Comparison of ENCODE assay signal across 11 cellular contexts in the genomic region with DNA sequence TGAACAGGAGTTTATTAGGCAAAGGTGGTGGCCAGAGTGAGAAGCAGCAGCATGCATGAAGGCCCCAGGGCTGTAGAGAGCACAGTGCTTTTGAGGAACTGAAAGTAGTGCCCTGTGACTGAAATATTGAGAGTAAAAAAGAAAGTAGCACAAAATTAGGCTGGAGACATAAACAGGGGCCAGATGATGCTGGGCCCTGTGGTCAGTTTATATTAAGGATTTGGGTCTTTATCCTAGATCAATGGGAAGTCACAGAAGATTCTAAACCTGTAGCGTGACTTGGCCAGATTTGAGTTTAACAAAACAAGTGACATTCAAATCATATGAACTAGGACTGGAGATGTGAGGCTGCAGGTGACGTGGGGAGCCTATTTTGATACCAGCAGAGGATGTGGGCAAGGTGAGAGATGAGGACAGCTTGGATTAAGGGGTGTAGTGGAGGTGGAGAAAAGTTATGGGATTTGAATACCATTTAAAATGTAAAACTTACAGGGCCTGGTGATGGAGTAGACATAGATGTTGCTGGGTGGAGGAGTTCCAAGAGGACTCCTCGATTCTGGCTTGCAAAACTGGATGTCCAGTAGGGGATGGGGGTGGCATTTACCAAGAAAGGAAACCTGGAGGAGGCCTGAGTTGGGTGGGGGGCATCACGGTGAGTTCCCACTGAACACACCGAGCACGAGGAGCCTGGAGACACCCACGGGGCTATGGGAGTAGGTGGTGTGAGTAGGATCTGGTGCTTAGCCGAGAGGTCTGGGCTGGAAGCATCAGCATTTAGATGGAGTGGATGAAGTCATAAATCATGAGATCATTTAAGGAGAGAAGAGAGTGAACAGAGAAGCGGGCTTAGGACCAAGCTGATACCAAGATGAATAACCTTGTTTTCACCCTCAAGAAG. TPM values are rescaled to one million over a fixed set of nuclear protein-coding genes. Genes with fewer than 3 reads are reported as not detected.
DNase-seq lines count a peak whose midpoint lies in the region; ATAC-seq, FAIRE-seq and TF ChIP-seq lines count a peak whose summit lies in the region.
"Had no signal": no experiment of that assay in that cellular context is flagged by ENCODE, and none has a peak within 500 bp of the region (broad histone marks: within the 10 kb centered on the region; RNA-seq: fewer than 3 reads in every experiment).

No MANE protein-coding gene starts in this region.

- no peaks in the 10 kb centered on the region for H3K9me3 Mint-ChIP-seq in natural killer cell
- H3K9me3 Mint-ChIP-seq in natural killer cell treated with Interleukin-12 subunit alpha and Interleukin-12 subunit beta and Interleukin-15 and Interleukin-18, amount 100 ng/mL, for 72 hours: no peaks in the 10 kb centered on the region

- DNase-seq in natural killer cell (no peak), H54 (ENCODE audit: insufficient read length, low spot score) (no peak), SK-N-SH (no peak), COLO668 (lab: John Stamatoyannopoulos, UW; ENCODE audit: unreplicated experiment) (no peak)
- DNase-seq in natural killer cell treated with Interleukin-12 subunit alpha and Interleukin-12 subunit beta and Interleukin-15 and Interleukin-18, amount 100 ng/mL, for 72 hours (ENCODE audit: low spot score): no peak
- no peak for DNase-seq in activated CD4-positive, alpha-beta T cell treated with anti-CD3 and anti-CD28 coated beads, Interleukin-2, amount 50 U/mL, for 1 hour
- DNase-seq: heart left ventricle had no signal

- CTCF ChIA-PET in SK-N-SH (lab: Yijun Ruan, JAX): no interaction called here

- H3K36me3 ChIP-seq in OCI-LY1 (ENCODE audit: insufficient read depth, low read length) (no peaks in the 10 kb centered on the region), SK-N-SH (replicated peaks in 1 of 2; ENCODE audit: control insufficient read depth in 1 of 2, insufficient read depth in 2 of 2, low read length in 1 of 2) (no peaks in the 10 kb centered on the region)
- H3K36me3 ChIP-seq: heart left ventricle had no signal

- TF ChIP-seq CTCF in natural killer cell (IDR thresholded peaks at IDR 0.05) (no peak), OCI-LY1 (IDR thresholded peaks at IDR 0.05; ENCODE audit: low read length) (no peak), SK-N-SH (IDR thresholded peaks at IDR 0.05) (no peak)

- H3K27me3 ChIP-seq in OCI-LY1 (ENCODE audit: insufficient read depth, low read length): no peaks in the 10 kb centered on the region
- H3K27me3 ChIP-seq in SK-N-SH (ENCODE audit: insufficient read depth): no peaks in the 10 kb centered on the region; the same call in 1 of the 2 replicates
- H3K27me3 ChIP-seq: heart left ventricle had no signal

- peak overlapping the region in 1 of 2 donors; percentile 35 for H3K27ac Mint-ChIP-seq in natural killer cell
- no peak overlapping the region for H3K27ac Mint-ChIP-seq in natural killer cell treated with Interleukin-12 subunit alpha and Interleukin-12 subunit beta and Interleukin-15 and Interleukin-18, amount 100 ng/mL, for 72 hours

- 59% methylated on average over 9 of the region's 9 CpGs for WGBS in SK-N-SH (ENCODE audit: low lambda C conversion rate)

- peak overlapping the region; percentile 0 for H3K4me3 Mint-ChIP-seq in natural killer cell
- H3K4me3 Mint-ChIP-seq in natural killer cell treated with Interleukin-12 subunit alpha and Interleukin-12 subunit beta and Interleukin-15 and Interleukin-18, amount 100 ng/mL, for 72 hours: no peak overlapping the region

- POLR2A ChIA-PET in SK-N-SH (lab: Yijun Ruan, JAX): no interaction called here

- ATAC-seq in natural killer cell (peak in 2 of 3 donors; percentile 48), HG02981 (IDR thresholded peaks at IDR 0.05; ENCODE audit: unreplicated experiment) (peak; percentile 96)
- no peak for ATAC-seq in natural killer cell treated with Interleukin-12 subunit alpha and Interleukin-12 subunit beta and Interleukin-15 and Interleukin-18, amount 100 ng/mL, for 72 hours
- ATAC-seq: A549, HCT116 had no signal

- intact Hi-C loops in natural killer cell (cut with micrococcal nuclease): no loop called here

- no peaks in the 10 kb centered on the region for H3K9me3 ChIP-seq in OCI-LY1 (ENCODE audit: low read length)
- H3K9me3 ChIP-seq in SK-N-SH: no peaks in the 10 kb centered on the region
- H3K9me3 ChIP-seq: A549, heart left ventricle had no signal

- H3K79me2 ChIP-seq in OCI-LY1 (ENCODE audit: insufficient read depth, low read length): no peaks in the 10 kb centered on the region
- H3K79me2 ChIP-seq in SK-N-SH (ENCODE audit: insufficient read depth): no peaks in the 10 kb centered on the region

- H3K9me2 ChIP-seq in OCI-LY1 (ENCODE audit: low read depth, low read length) (no peaks in the 10 kb centered on the region), SK-N-SH (no peaks in the 10 kb centered on the region)

- peaks cover 15% of the 10 kb centered on the region for H3K4me1 ChIP-seq in OCI-LY1 (ENCODE audit: insufficient read depth, low read length, severe bottlenecking)
- H3K4me1 ChIP-seq in SK-N-SH (ENCODE audit: control insufficient read depth in 1 of 2, insufficient read depth in 2 of 2, low read depth in 1 of 2, low read length in 1 of 2): no peaks in the 10 kb centered on the region; a peak in 1 of 4 replicates
- H3K4me1 ChIP-seq: A549 had no signal

- peaks cover 33 to 37% of the 10 kb centered on the region in 2 donors for H3K4me1 Mint-ChIP-seq in natural killer cell
- peaks cover 32 to 34% of the 10 kb centered on the region in 2 donors for H3K4me1 Mint-ChIP-seq in natural killer cell treated with Interleukin-12 subunit alpha and Interleukin-12 subunit beta and Interleukin-15 and Interleukin-18, amount 100 ng/mL, for 72 hours (ENCODE audit: low read depth in 2 of 2)

- no peak overlapping the region for H3K4me3 ChIP-seq in OCI-LY1 (ENCODE audit: low read depth, low read length, poor library complexity, severe bottlenecking)
- no peak overlapping the region for H3K4me3 ChIP-seq in SK-N-SH (ENCODE audit: low read depth in 2 of 2, low read length in 1 of 2)
- H3K4me3 ChIP-seq: A549, heart left ventricle had no signal

- H4K20me1 ChIP-seq in OCI-LY1 (ENCODE audit: insufficient read depth, low read length) (no peaks in the 10 kb centered on the region), SK-N-SH (ENCODE audit: insufficient read depth) (no peaks in the 10 kb centered on the region)

- no peak overlapping the region for H3K9ac ChIP-seq in OCI-LY1 (ENCODE audit: low read length)
- no peak overlapping the region for H3K9ac ChIP-seq in SK-N-SH

- no peak for TF ChIP-seq RAD21 in SK-N-SH (IDR thresholded peaks at IDR 0.05; ENCODE audit: low read length)

- peak overlapping the region; percentile 44 for H3K4me2 ChIP-seq in OCI-LY1 (ENCODE audit: low read length)
- H3K4me2 ChIP-seq in SK-N-SH: no peak overlapping the region
- H3K4me2 ChIP-seq: A549 had no signal

- H3K27ac ChIP-seq in OCI-LY1 (ENCODE audit: low read depth, low read length, poor library complexity, severe bottlenecking) (peak overlapping the region; percentile 59), SK-N-SH (ENCODE audit: low read depth in 2 of 2, low read length in 1 of 2) (no peak overlapping the region)
- H3K27ac ChIP-seq: A549, heart left ventricle had no signal

- peaks cover 5 to 7% of the 10 kb centered on the region in 2 donors for H3K27me3 Mint-ChIP-seq in natural killer cell (ENCODE audit: low read depth in 2 of 2)
- H3K27me3 Mint-ChIP-seq in natural killer cell treated with Interleukin-12 subunit alpha and Interleukin-12 subunit beta and Interleukin-15 and Interleukin-18, amount 100 ng/mL, for 72 hours: peaks cover 13 to 21% of the 10 kb centered on the region in 2 donors

- no peak for TF ChIP-seq EP300 in SK-N-SH (IDR thresholded peaks at IDR 0.05; ENCODE audit: borderline replicate concordance in 1 of 2, low read depth in 1 of 2, low read length in 1 of 2)

- H2AFZ ChIP-seq in OCI-LY1 (ENCODE audit: low read length) (no peak overlapping the region), SK-N-SH (ENCODE audit: low read depth) (no peak overlapping the region)

- FAIRE-seq in H54 (lab: Jason Lieb, UNC): no peak
- FAIRE-seq: A549 had no signal

- no peak for TF ChIP-seq POLR2A in H54 (IDR thresholded peaks at IDR 0.05; ENCODE audit: low read depth, low read length)

- H3F3A ChIP-seq in OCI-LY1 (ENCODE audit: insufficient read depth, low read length): no peaks in the 10 kb centered on the region
- no peaks in the 10 kb centered on the region for H3F3A ChIP-seq in SK-N-SH (replicated peaks; ENCODE audit: insufficient read depth)

- H3K36me3 Mint-ChIP-seq in natural killer cell: no peaks in the 10 kb centered on the region
- H3K36me3 Mint-ChIP-seq in natural killer cell treated with Interleukin-12 subunit alpha and Interleukin-12 subunit beta and Interleukin-15 and Interleukin-18, amount 100 ng/mL, for 72 hours: no peaks in the 10 kb centered on the region

TF ChIP-seq in SK-N-SH, 30 proteins besides CTCF, POLR2A, EP300 and RAD21:
- TF ChIP-seq SMC3 (IDR thresholded peaks at IDR 0.05; ENCODE audit: low read depth, low read length): no peak
- TF ChIP-seq POLR2AphosphoS5 (IDR thresholded peaks at IDR 0.05; ENCODE audit: low read depth, low read length): no peak
- no peak for TF ChIP-seq TAF1 (IDR thresholded peaks at IDR 0.05; ENCODE audit: borderline replicate concordance, low read depth, low read length)
- no peak for TF ChIP-seq NFIC (IDR thresholded peaks at IDR 0.05; ENCODE audit: borderline replicate concordance)
- TF ChIP-seq MXI1 (IDR thresholded peaks at IDR 0.05; ENCODE audit: low read depth, low read length): no peak
- TF ChIP-seq MEF2A (IDR thresholded peaks at IDR 0.05; ENCODE audit: borderline replicate concordance, low read depth): no peak

RNA-seq across cellular contexts. Expression of a gene that starts 52.8 kb away (rescaled TPM):
- 10 to 100 TPM; 19.5 to 24.0 (median 20.3) TPM for total RNA-seq in natural killer cell
- 1 to 10 TPM in 1 of 2 donors, under 1 TPM in 1; 0.33 to 1.8 TPM for total RNA-seq in natural killer cell treated with Interleukin-12 subunit alpha and Interleukin-12 subunit beta and Interleukin-15 and Interleukin-18, amount 100 ng/mL, for 72 hours
- 0.75 and 1.1 TPM in 2 replicates for polyA plus RNA-seq in SK-N-SH (2012; rRNA removed)
- 1.2 and 1.3 TPM in 2 replicates for polyA plus RNA-seq in SK-N-SH (2012; cell fraction: cytosol; rRNA removed)
- polyA plus RNA-seq in SK-N-SH (2012; cell fraction: nucleus; rRNA removed): 2.1 and 2.3 TPM in 2 replicates

Comparison
In these comparisons a context has a peak if more than half of its experiments do, and no peak if none do; other contexts are left out.
1. ATAC-seq: peak in natural killer cell (2 of 3) and HG02981 (single experiment); none in natural killer cell treated with Interleukin-12 subunit alpha and Interleukin-12 subunit beta and Interleukin-15 and Interleukin-18, amount 100 ng/mL, for 72 hours (0 of 2).
2. RNA of a gene that starts 52.8 kb away (total RNA-seq): 19.5 to 24.0 TPM in natural killer cell; 0.33 to 1.8 TPM in natural killer cell treated with Interleukin-12 subunit alpha and Interleukin-12 subunit beta and Interleukin-15 and Interleukin-18, amount 100 ng/mL, for 72 hours; every median in the first group is over 4 times any median in the second.